19 cellular contexts compared by ENCODE assay signal in the genomic region with DNA sequence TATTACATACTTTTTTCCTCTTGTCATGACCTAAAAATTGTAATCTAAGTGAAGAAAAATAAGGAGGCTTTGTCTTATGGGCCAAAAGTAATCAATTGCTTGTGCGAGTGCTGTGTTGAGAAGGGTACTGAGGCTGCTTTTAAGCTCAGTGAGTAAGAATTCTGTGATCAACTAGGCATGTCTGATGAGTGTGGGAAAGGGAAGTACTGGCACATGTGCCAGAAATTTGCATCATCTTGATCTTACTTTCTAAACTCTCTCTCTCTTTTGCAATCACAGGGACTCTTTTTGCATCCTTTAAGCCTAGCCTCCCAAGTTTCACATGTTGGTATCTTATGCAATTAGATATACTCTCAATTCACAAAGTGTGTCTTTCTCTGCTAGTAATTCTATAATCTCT.
"Had no signal": no experiment of that assay in that cellular context is flagged by ENCODE, and none has a peak within 500 bp of the region (broad histone marks: within the 10 kb centered on the region; RNA-seq: fewer than 3 reads in every experiment).

No MANE protein-coding gene starts in this region.

- H3K4me3 ChIP-seq: body of pancreas, colonic mucosa, left ventricle myocardium inferior, tibial nerve had no signal

- H3K36me3 ChIP-seq: colonic mucosa, left ventricle myocardium inferior, tibial nerve had no signal

- DNase-seq: activated CD4-positive, alpha-beta T cell treated with anti-CD3 and anti-CD28 coated beads for 4 hours; activated CD8-positive, alpha-beta memory T cell treated with anti-CD3 and anti-CD28 coated beads, Interleukin-2, amount 50 U/mL, for 4 hours; activated CD8-positive, alpha-beta T cell treated with anti-CD3 and anti-CD28 coated beads, Interleukin-2, amount 10 ng/mL, durations not matched to agents 7 days and 5 days; activated gamma-delta T cell; activated T-cell treated with anti-CD3 and anti-CD28 coated beads, Interleukin-2, amount 50 U/mL, for 72 hours; body of pancreas; central memory CD4-positive, alpha-beta T cell; colonic mucosa; foreskin keratinocyte; glutamatergic neuron; hypothalamus; left ventricle myocardium inferior; natural killer cell; nucleus accumbens; posterior cingulate gyrus; stimulated activated CD4-positive, alpha-beta T cell treated with anti-CD3 and anti-CD28 coated beads, Interleukin-4, amount 100 ng/mL, for 24 hours; stimulated activated naive CD4-positive, alpha-beta T cell treated with Interleukin-2 at 50 U/mL for 16 hours; substantia nigra had no signal

- H3K27ac ChIP-seq: body of pancreas, colonic mucosa, foreskin keratinocyte, left ventricle myocardium inferior, tibial nerve had no signal

- H3K4me1 ChIP-seq: body of pancreas, colonic mucosa, foreskin keratinocyte, left ventricle myocardium inferior, tibial nerve had no signal

- H3K9me3 ChIP-seq: body of pancreas, colonic mucosa had no signal

- H3K27me3 ChIP-seq: body of pancreas, colonic mucosa, foreskin keratinocyte, tibial nerve had no signal
